Comparison of ENCODE assay signal across 8 cellular contexts in genomic region chr12:55930771-55931316, GRCh38. TPM values are rescaled to one million over a fixed set of nuclear protein-coding genes. Genes with fewer than 3 reads are reported as not detected.
DNase-seq lines count a peak whose midpoint lies in the region; ATAC-seq and TF ChIP-seq lines count a peak whose summit lies in the region.

TSS of gene DGKA (plus strand) at chr12:55931162. CDS start at chr12:55936504, 5,342 bp downstream.

- no peaks in the 10 kb centered on the region for H3K9me3 ChIP-seq in CD4-positive, alpha-beta T cell (ENCODE audit: control insufficient read depth, low read length)
- no peaks in the 10 kb centered on the region for H3K9me3 ChIP-seq in mesodermal cell (ENCODE audit: control insufficient read depth, low read length)

- 60% methylated on average over 1 of the region's 3 CpGs; no CpG with 5 or more reads in 1 of the 2 experiments for WGBS in mesodermal cell (ENCODE audit: insufficient coverage in 2 of 2), 2 experiments

- peak; percentile 36 for ATAC-seq in CD4-positive, alpha-beta T cell (ENCODE audit: poor library complexity)

- TF ChIP-seq CTCF in CD4-positive, alpha-beta T cell (IDR thresholded peaks at IDR 0.05), result peak; percentile 76

- no peaks in the 10 kb centered on the region for H3K27me3 Mint-ChIP-seq in CD4-positive, alpha-beta T cell
- no peaks in the 10 kb centered on the region for H3K27me3 Mint-ChIP-seq in activated CD4-positive, alpha-beta memory T cell treated with anti-CD3 and anti-CD28 coated beads for 36 hours

- no peaks in the 10 kb centered on the region for H3K9me3 Mint-ChIP-seq in CD4-positive, alpha-beta T cell
- H3K9me3 Mint-ChIP-seq in activated CD4-positive, alpha-beta memory T cell treated with anti-CD3 and anti-CD28 coated beads for 36 hours, result no peaks in the 10 kb centered on the region

- H3K36me3 ChIP-seq in mesodermal cell (ENCODE audit: control insufficient read depth, insufficient read depth, low read length), result peaks cover 5% of the 10 kb centered on the region

- peak within 1 kb of the TSS; percentile 99 for H3K4me3 Mint-ChIP-seq in CD4-positive, alpha-beta T cell
- H3K4me3 Mint-ChIP-seq in activated CD4-positive, alpha-beta memory T cell treated with anti-CD3 and anti-CD28 coated beads for 36 hours, result peak within 1 kb of the TSS; percentile 96

- peak within 1 kb of the TSS; percentile 97 for H3K27ac Mint-ChIP-seq in CD4-positive, alpha-beta T cell
- H3K27ac Mint-ChIP-seq in activated CD4-positive, alpha-beta memory T cell treated with anti-CD3 and anti-CD28 coated beads for 36 hours, result peak within 1 kb of the TSS; percentile 98

- POLR2A ChIA-PET in CD4-positive, alpha-beta T cell (lab: Charles Lee), result interaction anchor here (0.8 to 18.6 kb wide), 26 partner anchors 9 to 758 kb away, joined by 3 to 251 read pairs (median 6); partner anchors contain the start of genes BLOC1S1, CD63, DNAJC14 and ESYT1
- POLR2A ChIA-PET in activated CD4-positive, alpha-beta memory T cell treated with anti-CD3 and anti-CD28 coated beads for 36 hours (lab: Charles Lee), result interaction anchor here (0.7 to 1.3 kb wide), 8 partner anchors 9 to 192 kb away, joined by 3 to 9 read pairs (median 4); partner anchors contain the start of genes ORMDL2 and SARNP

- H3K36me3 Mint-ChIP-seq in CD4-positive, alpha-beta T cell (ENCODE audit: low read depth), result peaks cover 83% of the 10 kb centered on the region
- H3K36me3 Mint-ChIP-seq in activated CD4-positive, alpha-beta memory T cell treated with anti-CD3 and anti-CD28 coated beads for 36 hours, result peaks cover 53% of the 10 kb centered on the region

- H3K27ac ChIP-seq in CD4-positive, alpha-beta T cell (ENCODE audit: low read depth, low read length), result peak within 1 kb of the TSS; percentile 93
- peak within 1 kb of the TSS; percentile 45 for H3K27ac ChIP-seq in mesodermal cell (ENCODE audit: low read depth, low read length, severe bottlenecking)

- peaks cover 42% of the 10 kb centered on the region for H3K4me1 ChIP-seq in mesodermal cell (ENCODE audit: control insufficient read depth, insufficient read depth, low read length, poor library complexity, severe bottlenecking)

- H3K4me1 Mint-ChIP-seq in CD4-positive, alpha-beta T cell (ENCODE audit: low read depth), result peaks cover 56% of the 10 kb centered on the region
- peaks cover 45% of the 10 kb centered on the region for H3K4me1 Mint-ChIP-seq in activated CD4-positive, alpha-beta memory T cell treated with anti-CD3 and anti-CD28 coated beads for 36 hours (ENCODE audit: low read depth)

- CTCF ChIA-PET in CD4-positive, alpha-beta T cell (lab: Charles Lee), result interaction anchor here (0.6 to 8.9 kb wide), 7 partner anchors 10 to 193 kb away, joined by 3 to 86 read pairs (median 7); partner anchors contain the start of genes DNAJC14, ORMDL2 and SARNP
- CTCF ChIA-PET in activated CD4-positive, alpha-beta memory T cell treated with anti-CD3 and anti-CD28 coated beads for 36 hours (lab: Charles Lee), result interaction anchor here (0.6 to 10.8 kb wide), 14 partner anchors 9 to 197 kb away, joined by 3 to 130 read pairs (median 3); partner anchors contain the start of genes DNAJC14, GDF11, ORMDL2 and RAB5B

- peak; percentile 58 to 86 (median 76) for DNase-seq in CD4-positive, alpha-beta T cell
- DNase-seq in H4 (ENCODE audit: low spot score) (peak; percentile 52), NCI-H748 (lab: John Stamatoyannopoulos, UW; ENCODE audit: unreplicated experiment) (peak; percentile 71), GOT3 (lab: John Stamatoyannopoulos, UW) (no peak)
- DNase-seq in activated CD4-positive, alpha-beta memory T cell treated with anti-CD3 and anti-CD28 coated beads for 36 hours, result peak; percentile 92
- peak; percentile 56 for DNase-seq in effector CD4-positive, alpha-beta T cell
- peak; percentile 50 to 58 for DNase-seq in stimulated activated CD8-positive, alpha-beta memory T cell treated with anti-CD3 and anti-CD28 coated beads, Interleukin-15, amount 100 ng/mL, for 4 hours (ENCODE audit: low read depth in 2 of 2)

- H3K27me3 ChIP-seq in CD4-positive, alpha-beta T cell (ENCODE audit: control insufficient read depth, insufficient read depth, low read length), result no peaks in the 10 kb centered on the region

- intact Hi-C loops in CD4-positive, alpha-beta T cell (cut with DNase I, micrococcal nuclease), result loop anchor here (1.0 to 5.0 kb wide), 4 partner anchors 44 to 706 kb away; partner anchors contain the start of genes ORMDL2 (in 1 of the 2), RAB5B (in 1 of the 2) and RPS26 (in 1 of the 2)
- intact Hi-C loops in activated CD4-positive, alpha-beta memory T cell treated with anti-CD3 and anti-CD28 coated beads for 36 hours (cut with micrococcal nuclease), result loop anchor here (1.0 to 10.0 kb wide), 9 partner anchors 9 to 754 kb away; partner anchors contain the start of genes MYL6B, PA2G4, PTGES3 and RPL41

- H3K4me3 ChIP-seq in mesodermal cell (ENCODE audit: extremely low read depth, insufficient read depth, low read length, poor library complexity, severe bottlenecking), result peak within 1 kb of the TSS; percentile 62

RNA-seq across cellular contexts. Expression of gene DGKA, which starts in this region (rescaled TPM):
- total RNA-seq in CD4-positive, alpha-beta T cell, result 100 to 1,000 TPM; 799 to 818 TPM
- total RNA-seq in H4 (2014; rRNA removed; shearing (Covaris generic)), result 5.5 and 11.1 TPM in 2 replicates
- total RNA-seq in activated CD4-positive, alpha-beta memory T cell treated with anti-CD3 and anti-CD28 coated beads for 36 hours, result 100 to 1,000 TPM; 348 to 383 TPM
- polyA plus RNA-seq in mesodermal cell (2013, experiment 1 of 2), result 69.6 TPM
- 61.0 TPM for polyA plus RNA-seq in mesodermal cell (2013, experiment 2 of 2)

Comparison
In these comparisons a context has a peak if more than half of its experiments do, and no peak if none do; other contexts are left out.
1. RNA of gene DGKA (total RNA-seq): 799 to 818 TPM in CD4-positive, alpha-beta T cell and 348 to 383 TPM in activated CD4-positive, alpha-beta memory T cell treated with anti-CD3 and anti-CD28 coated beads for 36 hours; 5.5 to 11.1 TPM in H4; every median in the first group is over 10 times any median in the second.